ENCODE assay signal across 23 cellular contexts in the genomic region with DNA sequence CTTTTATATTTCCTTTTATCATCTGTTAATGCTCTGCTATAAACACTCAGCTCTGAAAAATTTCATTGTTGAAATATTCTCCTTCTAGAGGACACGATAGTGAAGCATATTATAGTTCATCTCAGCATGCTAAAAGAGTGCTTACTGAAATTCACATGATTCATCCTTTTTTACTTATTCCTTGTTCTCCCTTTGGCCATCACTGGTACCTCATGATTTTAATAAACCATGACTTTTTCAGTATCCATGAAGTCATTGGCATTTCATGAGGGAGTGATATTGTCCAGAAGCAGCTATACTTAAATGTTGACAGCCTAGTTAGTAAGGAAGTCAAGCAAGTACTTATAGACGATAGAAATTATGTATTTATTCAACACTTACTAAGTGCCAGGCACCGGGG.
"Had no signal": no experiment of that assay in that cellular context is flagged by ENCODE, and none has a peak within 500 bp of the region (broad histone marks: within the 10 kb centered on the region; RNA-seq: fewer than 3 reads in every experiment).

No MANE protein-coding gene starts in this region.

- H3K9me3 ChIP-seq: ovary, psoas muscle, right lobe of liver, sigmoid colon, stomach, thoracic aorta, thyroid gland, transverse colon, vagina had no signal

- H3K4me2 ChIP-seq: neural progenitor cell had no signal

- H3K27ac ChIP-seq: neural progenitor cell, ovary, parathyroid adenoma, psoas muscle, right lobe of liver, sigmoid colon, stomach, thoracic aorta, thyroid gland, transverse colon, vagina had no signal

- H3K9ac ChIP-seq: neural progenitor cell, parathyroid adenoma had no signal

- H3K4me1 ChIP-seq: neural progenitor cell, parathyroid adenoma, psoas muscle, right lobe of liver, sigmoid colon, stomach, thyroid gland, transverse colon, vagina had no signal

- DNase-seq: natural killer cell; occipital lobe; ovary; posterior cingulate gyrus; psoas muscle; right cardiac atrium; right lobe of liver; sigmoid colon; small intestine; stimulated activated CD4-positive, alpha-beta T cell treated with anti-CD3 and anti-CD28 coated beads, Interleukin-15, amount 100 ng/mL, for 24 hours; stimulated activated CD4-positive, alpha-beta T cell treated with anti-CD3 and anti-CD28 coated beads, Interleukin-2, amount 100 ng/mL, for 24 hours; stimulated activated CD4-positive, alpha-beta T cell treated with anti-CD3 and anti-CD28 coated beads, Interleukin-2, amount 100 ng/mL, for 48 hours; stimulated activated CD4-positive, alpha-beta T cell treated with anti-CD3 and anti-CD28 coated beads, Interleukin-4, amount 100 ng/mL, for 24 hours; stimulated activated naive B cell treated with anti-CD40 and anti-IgM and Interleukin-4, amounts not matched to agents 10 μg/mL and 1 μg/mL and 100 μg/mL, for 72 hours; stimulated activated naive CD4-positive, alpha-beta T cell treated with Interleukin-2 at 50 U/mL for 16 hours; stomach; thyroid gland; transverse colon had no signal

- H3K4me3 ChIP-seq: neural progenitor cell, ovary, psoas muscle, right lobe of liver, sigmoid colon, stomach, thoracic aorta, thyroid gland, transverse colon, vagina had no signal

- ATAC-seq: natural killer cell; psoas muscle; right cardiac atrium; right lobe of liver; stimulated activated effector memory CD8-positive, alpha-beta T cell treated with anti-CD3 and anti-CD28 coated beads, Interleukin-12 subunit alpha, Interleukin-12 subunit beta, amount 100 ng/mL, for 72 hours; stimulated activated naive B cell treated with anti-CD40 and anti-IgM and Interleukin-4, amounts not matched to agents 10 μg/mL and 1 μg/mL and 100 μg/mL, for 72 hours had no signal

- H2AFZ ChIP-seq: neural progenitor cell, parathyroid adenoma had no signal

- H3K36me3 ChIP-seq: neural progenitor cell, ovary, right lobe of liver, sigmoid colon, stomach, thoracic aorta, thyroid gland, transverse colon, vagina had no signal

- H3K27me3 ChIP-seq: neural progenitor cell, ovary, right lobe of liver, sigmoid colon, stomach, thyroid gland, transverse colon, vagina had no signal

- H3K79me2 ChIP-seq: parathyroid adenoma had no signal
